In genomic region chr15:90762109-90762508, GRCh38 we compare ENCODE assay signal across 2 cellular contexts.
TF ChIP-seq lines count a peak whose summit lies in the region.

No MANE protein-coding gene starts in this region.

TF ChIP-seq in liver, 16 proteins besides CTCF, POLR2A, EP300 and RAD21:
- TF ChIP-seq EGR1 (IDR thresholded peaks at IDR 0.05; ENCODE audit: low read depth in 2 of 2) (no peak), SP1 (IDR thresholded peaks at IDR 0.05) (peak; percentile 17), FOXA2 (IDR thresholded peaks at IDR 0.05) (no peak)
- TF ChIP-seq, protein P1, sequence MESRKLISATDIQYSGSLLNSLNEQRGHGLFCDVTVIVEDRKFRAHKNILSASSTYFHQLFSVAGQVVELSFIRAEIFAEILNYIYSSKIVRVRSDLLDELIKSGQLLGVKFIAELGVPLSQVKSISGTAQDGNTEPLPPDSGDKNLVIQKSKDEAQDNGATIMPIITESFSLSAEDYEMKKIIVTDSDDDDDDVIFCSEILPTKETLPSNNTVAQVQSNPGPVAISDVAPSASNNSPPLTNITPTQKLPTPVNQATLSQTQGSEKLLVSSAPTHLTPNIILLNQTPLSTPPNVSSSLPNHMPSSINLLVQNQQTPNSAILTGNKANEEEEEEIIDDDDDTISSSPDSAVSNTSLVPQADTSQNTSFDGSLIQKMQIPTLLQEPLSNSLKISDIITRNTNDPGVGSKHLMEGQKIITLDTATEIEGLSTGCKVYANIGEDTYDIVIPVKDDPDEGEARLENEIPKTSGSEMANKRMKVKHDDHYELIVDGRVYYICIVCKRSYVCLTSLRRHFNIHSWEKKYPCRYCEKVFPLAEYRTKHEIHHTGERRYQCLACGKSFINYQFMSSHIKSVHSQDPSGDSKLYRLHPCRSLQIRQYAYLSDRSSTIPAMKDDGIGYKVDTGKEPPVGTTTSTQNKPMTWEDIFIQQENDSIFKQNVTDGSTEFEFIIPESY (IDR thresholded peaks at IDR 0.05): no peak

TF ChIP-seq in HepG2, 621 proteins besides CTCF, POLR2A, EP300 and RAD21:
- TF ChIP-seq ZNF280B (CRISPR knock-in tag; IDR thresholded peaks at IDR 0.05; ENCODE audit: borderline replicate concordance) (no peak), THAP11 (CRISPR knock-in tag; IDR thresholded peaks at IDR 0.05) (no peak), CHD2 (IDR thresholded peaks at IDR 0.05; ENCODE audit: low read depth, low read length) (no peak), NFIC (IDR thresholded peaks at IDR 0.05; ENCODE audit: low read length) (no peak), ZGPAT (CRISPR knock-in tag; IDR thresholded peaks at IDR 0.05) (no peak), ZNF224 (CRISPR knock-in tag; IDR thresholded peaks at IDR 0.05) (no peak), TOPORS (CRISPR knock-in tag; IDR thresholded peaks at IDR 0.05) (no peak), SP5 (CRISPR knock-in tag; IDR thresholded peaks at IDR 0.05; ENCODE audit: borderline replicate concordance, low read depth) (no peak), KLF6 (CRISPR knock-in tag; IDR thresholded peaks at IDR 0.05) (no peak), MTF2 (CRISPR knock-in tag; IDR thresholded peaks at IDR 0.05; ENCODE audit: borderline replicate concordance) (no peak), ATF7-NPFF (CRISPR knock-in tag; IDR thresholded peaks at IDR 0.05; ENCODE audit: low read depth) (no peak), ZNF839 (CRISPR knock-in tag; IDR thresholded peaks at IDR 0.05; ENCODE audit: borderline replicate concordance) (no peak)
- TF ChIP-seq, protein P2, sequence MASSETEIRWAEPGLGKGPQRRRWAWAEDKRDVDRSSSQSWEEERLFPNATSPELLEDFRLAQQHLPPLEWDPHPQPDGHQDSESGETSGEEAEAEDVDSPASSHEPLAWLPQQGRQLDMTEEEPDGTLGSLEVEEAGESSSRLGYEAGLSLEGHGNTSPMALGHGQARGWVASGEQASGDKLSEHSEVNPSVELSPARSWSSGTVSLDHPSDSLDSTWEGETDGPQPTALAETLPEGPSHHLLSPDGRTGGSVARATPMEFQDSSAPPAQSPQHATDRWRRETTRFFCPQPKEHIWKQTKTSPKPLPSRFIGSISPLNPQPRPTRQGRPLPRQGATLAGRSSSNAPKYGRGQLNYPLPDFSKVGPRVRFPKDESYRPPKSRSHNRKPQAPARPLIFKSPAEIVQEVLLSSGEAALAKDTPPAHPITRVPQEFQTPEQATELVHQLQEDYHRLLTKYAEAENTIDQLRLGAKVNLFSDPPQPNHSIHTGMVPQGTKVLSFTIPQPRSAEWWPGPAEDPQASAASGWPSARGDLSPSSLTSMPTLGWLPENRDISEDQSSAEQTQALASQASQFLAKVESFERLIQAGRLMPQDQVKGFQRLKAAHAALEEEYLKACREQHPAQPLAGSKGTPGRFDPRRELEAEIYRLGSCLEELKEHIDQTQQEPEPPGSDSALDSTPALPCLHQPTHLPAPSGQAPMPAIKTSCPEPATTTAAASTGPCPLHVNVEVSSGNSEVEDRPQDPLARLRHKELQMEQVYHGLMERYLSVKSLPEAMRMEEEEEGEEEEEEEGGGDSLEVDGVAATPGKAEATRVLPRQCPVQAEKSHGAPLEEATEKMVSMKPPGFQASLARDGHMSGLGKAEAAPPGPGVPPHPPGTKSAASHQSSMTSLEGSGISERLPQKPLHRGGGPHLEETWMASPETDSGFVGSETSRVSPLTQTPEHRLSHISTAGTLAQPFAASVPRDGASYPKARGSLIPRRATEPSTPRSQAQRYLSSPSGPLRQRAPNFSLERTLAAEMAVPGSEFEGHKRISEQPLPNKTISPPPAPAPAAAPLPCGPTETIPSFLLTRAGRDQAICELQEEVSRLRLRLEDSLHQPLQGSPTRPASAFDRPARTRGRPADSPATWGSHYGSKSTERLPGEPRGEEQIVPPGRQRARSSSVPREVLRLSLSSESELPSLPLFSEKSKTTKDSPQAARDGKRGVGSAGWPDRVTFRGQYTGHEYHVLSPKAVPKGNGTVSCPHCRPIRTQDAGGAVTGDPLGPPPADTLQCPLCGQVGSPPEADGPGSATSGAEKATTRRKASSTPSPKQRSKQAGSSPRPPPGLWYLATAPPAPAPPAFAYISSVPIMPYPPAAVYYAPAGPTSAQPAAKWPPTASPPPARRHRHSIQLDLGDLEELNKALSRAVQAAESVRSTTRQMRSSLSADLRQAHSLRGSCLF (CRISPR knock-in tag; IDR thresholded peaks at IDR 0.05; ENCODE audit: borderline replicate concordance): no peak
